25 cellular contexts compared by ENCODE assay signal in genomic region chr1:228402638-228403025, GRCh38. TPM values are rescaled to one million over a fixed set of nuclear protein-coding genes. Genes with fewer than 3 reads are reported as not detected.
A peak's percentile ranks its signal among the peaks of the same experiment; 100 is the strongest.
DNase-seq lines count a peak whose midpoint lies in the region; ATAC-seq, FAIRE-seq and TF ChIP-seq lines count a peak whose summit lies in the region.
"Had no signal": no experiment of that assay in that cellular context is flagged by ENCODE, and none has a peak within 500 bp of the region (broad histone marks: within the 10 kb centered on the region; RNA-seq: fewer than 3 reads in every experiment).

No MANE protein-coding gene starts in this region.

- no peak for ATAC-seq in GM21576 (IDR thresholded peaks at IDR 0.05; ENCODE audit: unreplicated experiment)
- no peak for ATAC-seq in pancreas
- ATAC-seq: left lung, mucosa of descending colon, SK-N-SH treated with all-trans-retinoic acid at 6 μM for 48 hours had no signal

- H4K20me1 ChIP-seq in Loucy (ENCODE audit: insufficient read depth, low read length, poor library complexity, severe bottlenecking): peaks cover 81% of the 10 kb centered on the region

- H3K27ac ChIP-seq in pancreas: no peak overlapping the region
- H3K27ac ChIP-seq: ascending aorta, left lung, right atrium auricular region had no signal

- H3K9ac ChIP-seq in Loucy (ENCODE audit: low read depth, low read length, poor library complexity, severe bottlenecking): peak overlapping the region; percentile 90

- 92 to 98% methylated on average over 5 of the region's 5 CpGs for WGBS in pancreas, 2 donors

- peak overlapping the region; percentile 42 for H3K4me3 Mint-ChIP-seq in endothelial cell (ENCODE audit: unreplicated experiment)
- peak overlapping the region; percentile 76 for H3K4me3 Mint-ChIP-seq in neural crest cell
- H3K4me3 Mint-ChIP-seq: type B pancreatic cell had no signal

- H3K4me1 Mint-ChIP-seq in endothelial cell (ENCODE audit: unreplicated experiment) (peaks cover 26% of the 10 kb centered on the region), neural crest cell (peaks cover 33% of the 10 kb centered on the region)

- no peak overlapping the region for H2AFZ ChIP-seq in Loucy (ENCODE audit: low read length)

- H3K4me2 ChIP-seq in Loucy (ENCODE audit: low read depth, low read length, poor library complexity, severe bottlenecking): peak overlapping the region; percentile 97

- intact Hi-C loops in pancreas (cut with DNase I): no loop called here

- H3K4me3 ChIP-seq in Loucy (ENCODE audit: low read length, poor library complexity, severe bottlenecking): peak overlapping the region; percentile 91
- H3K4me3 ChIP-seq in pancreas: no peak overlapping the region
- H3K4me3 ChIP-seq: ascending aorta, left lung, mucosa of descending colon, right atrium auricular region had no signal

- TF ChIP-seq CTCF in Loucy (conservative IDR thresholded peaks at IDR 0.05; ENCODE audit: low read length) (no peak), endothelial cell (IDR thresholded peaks at IDR 0.05; ENCODE audit: unreplicated experiment) (no peak), neural crest cell (conservative IDR thresholded peaks at IDR 0.05) (no peak), pancreas (IDR thresholded peaks at IDR 0.05) (no peak)

- peaks cover 76% of the 10 kb centered on the region for H3K79me2 ChIP-seq in Loucy (ENCODE audit: insufficient read depth, low read length)

- no peak for FAIRE-seq in pancreas (lab: Jason Lieb, UNC)
- FAIRE-seq: endometrium had no signal

- no peaks in the 10 kb centered on the region for H3K9me3 Mint-ChIP-seq in endothelial cell (ENCODE audit: unreplicated experiment)
- no peaks in the 10 kb centered on the region for H3K9me3 Mint-ChIP-seq in neural crest cell
- H3K9me3 Mint-ChIP-seq: activated T-helper 1 cell treated with anti-CD3 and anti-CD28 coated beads, Interleukin-12 subunit alpha, Interleukin-12 subunit beta, Interleukin-2, Interleukin-4 antibody, amounts not matched to agents 30 ng/mL and 10 ng/mL and 1 ng/mL, durations not matched to agents 14 hours and 24 hours and 36 hours; type B pancreatic cell had no signal

- H3K27ac Mint-ChIP-seq in endothelial cell (ENCODE audit: unreplicated experiment): no peak overlapping the region
- H3K27ac Mint-ChIP-seq in neural crest cell (ENCODE audit: unreplicated experiment): no peak overlapping the region

- peaks cover 42% of the 10 kb centered on the region for H3K4me1 ChIP-seq in Loucy (ENCODE audit: insufficient read depth, low read length, poor library complexity, severe bottlenecking)
- H3K4me1 ChIP-seq in pancreas: peaks cover 0 to 18% (median 11%) of the 10 kb centered on the region in 3 donors

- H3K36me3 Mint-ChIP-seq in endothelial cell (ENCODE audit: low read depth, unreplicated experiment) (peaks cover 27% of the 10 kb centered on the region), neural crest cell (ENCODE audit: low read depth) (no peaks in the 10 kb centered on the region)
- H3K36me3 Mint-ChIP-seq: type B pancreatic cell had no signal

- DNase-seq in activated effector memory CD4-positive, alpha-beta T cell treated with anti-CD3 and anti-CD28 coated beads, Interleukin-2, amount 50 U/mL, for 16 hours: peak; percentile 54
- no peak for DNase-seq in activated effector memory CD4-positive, alpha-beta T cell treated with Interleukin-2 at 50 U/mL for 16 hours
- no peak for DNase-seq in endothelial cell (ENCODE audit: low spot score)
- DNase-seq in neural crest cell (ENCODE audit: low read depth, low spot score): no peak
- no peak for DNase-seq in NCI-H146 treated with DMSO at 0.1 percent for 48 hours (lab: John Stamatoyannopoulos, UW; ENCODE audit: unreplicated experiment)
- no peak for DNase-seq in pancreas
- DNase-seq: ACHN; EL; foreskin melanocyte; HCEC 1CT; KBM-7; NCI-H2029 treated with DMSO at 0.1 percent for 48 hours; NCI-H510A; nucleus accumbens; stimulated activated naive CD4-positive, alpha-beta T cell treated with Interleukin-2 at 50 U/mL for 16 hours had no signal

- peaks cover 24% of the 10 kb centered on the region; the same call in 1 of the 2 replicates for H3K36me3 ChIP-seq in Loucy (ENCODE audit: insufficient read depth, low read length)
- H3K36me3 ChIP-seq in pancreas: peaks cover 0 to 7% (median 4%) of the 10 kb centered on the region in 3 donors

- no peaks in the 10 kb centered on the region for H3K27me3 ChIP-seq in Loucy (ENCODE audit: insufficient read depth, low read length, poor library complexity, severe bottlenecking)
- no peaks in the 10 kb centered on the region for H3K27me3 ChIP-seq in pancreas
- H3K27me3 ChIP-seq: ascending aorta, left lung, right atrium auricular region had no signal

- H3K27me3 Mint-ChIP-seq in endothelial cell (ENCODE audit: unreplicated experiment): peaks cover 15% of the 10 kb centered on the region
- H3K27me3 Mint-ChIP-seq in neural crest cell (ENCODE audit: low read depth): no peaks in the 10 kb centered on the region
- H3K27me3 Mint-ChIP-seq: type B pancreatic cell had no signal

- no peaks in the 10 kb centered on the region for H3K9me2 ChIP-seq in Loucy (replicated peaks; ENCODE audit: low read depth, low read length)

- no peaks in the 10 kb centered on the region for H3K9me3 ChIP-seq in Loucy (ENCODE audit: insufficient read depth, low read depth, low read length)
- no peaks in the 10 kb centered on the region for H3K9me3 ChIP-seq in pancreas
- H3K9me3 ChIP-seq: ascending aorta, left lung, mucosa of descending colon, right atrium auricular region had no signal

- H3F3A ChIP-seq in Loucy (ENCODE audit: low read depth): no peaks in the 10 kb centered on the region

RNA-seq across cellular contexts. Expression of gene TRIM11, which starts 4.0 kb away (rescaled TPM):
- total RNA-seq in endothelial cell (ENCODE audit: unreplicated experiment): 39.9 TPM
- total RNA-seq in neural crest cell: 38.4 and 45.3 TPM in 2 replicates
- 10 to 100 TPM in 2 of 6 donors, 1 to 10 TPM in 4; 7.6 to 15.1 (median 9.2) TPM for total RNA-seq in pancreas
- 10 to 100 TPM; 13.6 to 16.3 TPM for polyA plus RNA-seq in pancreas

RNA-seq across cellular contexts. Expression of gene TRIM17, which starts 14.0 kb away (rescaled TPM):
- total RNA-seq in endothelial cell (ENCODE audit: unreplicated experiment) (2.3 TPM), neural crest cell (4.7 and 6.3 TPM in 2 replicates), pancreas (1 to 10 TPM in 1 of 6 donors, under 1 TPM in 4, not detected in 1; 0.14 to 2.4 (median 0.38) TPM)
- polyA plus RNA-seq in pancreas: under 1 TPM; 0.14 to 0.68 TPM
- total RNA-seq: ascending aorta, right atrium auricular region had no signal
